ENCODE assay signal across 9 cellular contexts in genomic region chr7:149855368-149856305, GRCh38. TPM values are rescaled to one million over a fixed set of nuclear protein-coding genes. Genes with fewer than 3 reads are reported as not detected.
DNase-seq lines count a peak whose midpoint lies in the region; ATAC-seq and TF ChIP-seq lines count a peak whose summit lies in the region.
"Had no signal": no experiment of that assay in that cellular context is flagged by ENCODE, and none has a peak within 500 bp of the region (broad histone marks: within the 10 kb centered on the region; RNA-seq: fewer than 3 reads in every experiment).

No MANE protein-coding gene starts in this region.

- no peak for ATAC-seq in HG03439 (IDR thresholded peaks at IDR 0.05; ENCODE audit: unreplicated experiment)

- H3K27ac Mint-ChIP-seq in osteocyte (ENCODE audit: unreplicated experiment): peak overlapping the region; percentile 83
- H3K27ac Mint-ChIP-seq: B cell had no signal

- H3K27me3 Mint-ChIP-seq in osteocyte (ENCODE audit: unreplicated experiment): no peaks in the 10 kb centered on the region
- H3K27me3 Mint-ChIP-seq: B cell had no signal

- no peak for TF ChIP-seq CTCF in osteocyte (IDR thresholded peaks at IDR 0.05)

- H3K4me1 Mint-ChIP-seq in osteocyte (ENCODE audit: unreplicated experiment): peaks cover 30% of the 10 kb centered on the region
- H3K4me1 Mint-ChIP-seq: B cell had no signal

- peak overlapping the region; percentile 36 for H3K4me3 Mint-ChIP-seq in osteocyte (ENCODE audit: unreplicated experiment)
- H3K4me3 Mint-ChIP-seq: B cell had no signal

- peaks cover 17% of the 10 kb centered on the region for H3K36me3 Mint-ChIP-seq in osteocyte (ENCODE audit: unreplicated experiment)

- TF ChIP-seq POLR2A in erythroblast (IDR thresholded peaks at IDR 0.05; ENCODE audit: low read length): no peak

- H3K9me3 Mint-ChIP-seq in osteocyte (ENCODE audit: unreplicated experiment): no peaks in the 10 kb centered on the region

- peak; percentile 15 to 37 for DNase-seq in NCI-H2081 (lab: John Stamatoyannopoulos, UW)
- DNase-seq in NCI-H2081 treated with DMSO at 0.1 percent for 48 hours (lab: John Stamatoyannopoulos, UW): no peak
- DNase-seq in NCI-H226: peak; percentile 69
- peak; percentile 35 for DNase-seq in dedifferentiated amniotic fluid mesenchymal stem cell (ENCODE audit: extremely low spot score)
- no peak for DNase-seq in osteocyte (ENCODE audit: extremely low spot score, unreplicated experiment)
- no peak for DNase-seq in foreskin melanocyte
- DNase-seq in erythroblast (lab: John Stamatoyannopoulos, UW): no peak

RNA-seq across cellular contexts. Expression of gene ZNF862, which starts 17.5 kb away (rescaled TPM):
- total RNA-seq in osteocyte: 25.3 and 28.6 TPM in 2 replicates

RNA-seq across cellular contexts. Expression of gene ATP6V0E2, which starts 18.1 kb away (rescaled TPM):
- total RNA-seq in osteocyte: 27.1 and 30.8 TPM in 2 replicates

Comparison
In these comparisons a context has a peak if more than half of its experiments do, and no peak if none do; other contexts are left out.
1. DNase-seq: peak in NCI-H2081 (2 of 2), NCI-H226 (single experiment) and dedifferentiated amniotic fluid mesenchymal stem cell (single experiment); none in NCI-H2081 treated with DMSO at 0.1 percent for 48 hours (single experiment), osteocyte (single experiment), foreskin melanocyte (single experiment) and erythroblast (0 of 2).